In genomic region chr5:143054480-143054941, GRCh38 we compare ENCODE assay signal across 1 cellular context.
TF ChIP-seq lines count a peak whose summit lies in the region.

No MANE protein-coding gene starts in this region.

TF ChIP-seq in GM12878, 131 proteins besides CTCF, POLR2A, EP300 and RAD21 (continued from another document):
- TF ChIP-seq REST (IDR thresholded peaks at IDR 0.05; ENCODE audit: low read depth, low read length): no peak
- TF ChIP-seq RUNX3 (IDR thresholded peaks at IDR 0.05; ENCODE audit: low read length): peak; percentile 80
- peak; percentile 15 for TF ChIP-seq SP1 (IDR thresholded peaks at IDR 0.05; ENCODE audit: low read depth, low read length)
- TF ChIP-seq YY1 (IDR thresholded peaks at IDR 0.05; ENCODE audit: low read depth, low read length): peak; percentile 42; the same call in 1 of the 2 replicates
- peak; percentile 93 for TF ChIP-seq PKNOX1 (IDR thresholded peaks at IDR 0.05)
- TF ChIP-seq RCOR1 (conservative IDR thresholded peaks at IDR 0.05; ENCODE audit: low read depth, low read length): no peak
- no peak for TF ChIP-seq NR2C2 (IDR thresholded peaks at IDR 0.05; ENCODE audit: borderline replicate concordance, control insufficient read depth, insufficient read length, low read depth)
- peak; percentile 74 for TF ChIP-seq SMAD5 (IDR thresholded peaks at IDR 0.05; ENCODE audit: low read depth)
- TF ChIP-seq FOXM1 (IDR thresholded peaks at IDR 0.05; ENCODE audit: low read depth, low read length): peak; percentile 91
- TF ChIP-seq BRCA1 (IDR thresholded peaks at IDR 0.05; ENCODE audit: low read depth, low read length): no peak
- TF ChIP-seq MEF2B (IDR thresholded peaks at IDR 0.05; ENCODE audit: partially characterized antibody, poor library complexity, severe bottlenecking): peak; percentile 73
- TF ChIP-seq CREB1 (IDR thresholded peaks at IDR 0.05; ENCODE audit: low read depth): peak; percentile 20; the same call in 1 of the 2 replicates
- TF ChIP-seq PBX3 (IDR thresholded peaks at IDR 0.05; ENCODE audit: insufficient replicate concordance, low read depth, low read length): peak; percentile 86
